ENCODE assay signal across 8 cellular contexts in genomic region chr15:45399381-45400212, GRCh38. TPM values are rescaled to one million over a fixed set of nuclear protein-coding genes. Genes with fewer than 3 reads are reported as not detected.
DNase-seq lines count a peak whose midpoint lies in the region; ATAC-seq and TF ChIP-seq lines count a peak whose summit lies in the region.

No MANE protein-coding gene starts in this region.

- H3K4me3 ChIP-seq in SK-N-MC = no peak overlapping the region
- no peak overlapping the region for H3K4me3 ChIP-seq in fibroblast of villous mesenchyme (ENCODE audit: low read depth, low read length)
- no peak overlapping the region for H3K4me3 ChIP-seq in gastrocnemius medialis
- no peak overlapping the region for H3K4me3 ChIP-seq in right cardiac atrium (ENCODE audit: low read length)

- H3K9me3 ChIP-seq in SK-N-MC (ENCODE audit: low read depth, low read length) (no peaks in the 10 kb centered on the region), gastrocnemius medialis (no peaks in the 10 kb centered on the region), right cardiac atrium (ENCODE audit: control insufficient read depth, low read length) (no peaks in the 10 kb centered on the region)

- H3K4me1 ChIP-seq in gastrocnemius medialis (peaks cover 14 to 22% of the 10 kb centered on the region in 2 donors), right cardiac atrium (ENCODE audit: control insufficient read depth, insufficient read depth, low read length) (no peaks in the 10 kb centered on the region)

- TF ChIP-seq POLR2A in gastrocnemius medialis (IDR thresholded peaks at IDR 0.05) = no peak

- peak; percentile 71 for TF ChIP-seq CTCF in LNCAP (IDR thresholded peaks at IDR 0.05)
- TF ChIP-seq CTCF in fibroblast of villous mesenchyme (IDR thresholded peaks at IDR 0.05; ENCODE audit: insufficient read depth, low read depth, low read length) = peak; percentile 67
- peak; percentile 34 to 78 (median 62) for TF ChIP-seq CTCF in gastrocnemius medialis (IDR thresholded peaks at IDR 0.05 in 4 of 5, conservative IDR thresholded peaks at IDR 0.05 in 1 of 5)
- TF ChIP-seq CTCF in GM13976 (IDR thresholded peaks at IDR 0.05; ENCODE audit: borderline replicate concordance, control extremely low read depth, extremely low read depth, insufficient read depth, missing control alignments) = no peak

- H3K9ac ChIP-seq in SK-N-MC (ENCODE audit: insufficient read length) = no peak overlapping the region

- peak; percentile 79 for DNase-seq in ELR (ENCODE audit: low read depth)
- peak; percentile 34 for DNase-seq in SK-N-MC (ENCODE audit: low read depth, low spot score)
- peak; percentile 67 for DNase-seq in fibroblast of villous mesenchyme (ENCODE audit: low read depth)
- no peak for DNase-seq in gastrocnemius medialis
- no peak for DNase-seq in GM13976 (ENCODE audit: low spot score)
- DNase-seq in right cardiac atrium = no peak

- ATAC-seq in gastrocnemius medialis (no peak), GM19397 (IDR thresholded peaks at IDR 0.05; ENCODE audit: unreplicated experiment) (no peak), right cardiac atrium (no peak)

- intact Hi-C loops in gastrocnemius medialis (cut with DNase I; ENCODE audit: low total_unique reads) (loop anchor here (1.0 to 5.0 kb wide), 4 partner anchors 32 to 238 kb away; partner anchors contain the start of gene SQOR), right cardiac atrium (cut with DNase I) (loop anchor here in 3 of 4 donors (5.0 to 10.0 kb wide), 3 partner anchors 92 to 235 kb away; no protein-coding TSS in a partner anchor)

- H3K27ac ChIP-seq in SK-N-MC = no peak overlapping the region
- no peak overlapping the region for H3K27ac ChIP-seq in gastrocnemius medialis
- no peak overlapping the region for H3K27ac ChIP-seq in right cardiac atrium (ENCODE audit: low read length)

- H3K27me3 ChIP-seq in gastrocnemius medialis (no peaks in the 10 kb centered on the region), right cardiac atrium (ENCODE audit: control insufficient read depth, insufficient read depth) (no peaks in the 10 kb centered on the region)

- in situ Hi-C loops in gastrocnemius medialis (cut with MboI; ENCODE audit: low sequenced_read_pairs in 4 of 4) (loop anchor here in 3 of 4 donors (10.0 to 25.0 kb wide), 4 partner anchors 95 to 237 kb away; no protein-coding TSS in a partner anchor), GM13976 (cut with MboI; ENCODE audit: low sequenced_read_pairs, unreplicated experiment) (loop anchor here (10.0 kb wide), 2 partner anchors 95 to 195 kb away; no protein-coding TSS in a partner anchor)

- WGBS in right cardiac atrium = 50% methylated on average over 6 of the region's 6 CpGs

- H3K36me3 ChIP-seq in SK-N-MC (ENCODE audit: insufficient read depth, low read length) (no peaks in the 10 kb centered on the region), gastrocnemius medialis (no peaks in the 10 kb centered on the region)

RNA-seq across cellular contexts. Expression of gene GATM, which starts 21.3 kb away (rescaled TPM):
- total RNA-seq in fibroblast of villous mesenchyme (under 0.01 and 0.32 TPM in 2 replicates), gastrocnemius medialis (10 to 100 TPM; 18.0 to 92.1 (median 35.3) TPM), right cardiac atrium (10 to 100 TPM; 22.2 to 33.8 (median 31.2) TPM)
- polyA plus RNA-seq in right cardiac atrium = 12.9 TPM

Comparison
In these comparisons a context has a peak if more than half of its experiments do, and no peak if none do; other contexts are left out.
1. DNase-seq: peak in ELR (single experiment), SK-N-MC (single experiment) and fibroblast of villous mesenchyme (single experiment); none in gastrocnemius medialis (0 of 2), GM13976 (single experiment) and right cardiac atrium (0 of 3).
2. RNA of gene GATM, which starts 21.3 kb away (total RNA-seq): 18.0 to 92.1 TPM in gastrocnemius medialis and 22.2 to 33.8 TPM in right cardiac atrium; under 0.01 to 0.32 TPM in fibroblast of villous mesenchyme; every median in the first group is over 10 times any median in the second.